In genomic region chr1:59230622-59231021, GRCh38 we compare ENCODE assay signal across 16 cellular contexts.
"Had no signal": no experiment of that assay in that cellular context is flagged by ENCODE, and none has a peak within 500 bp of the region (broad histone marks: within the 10 kb centered on the region; RNA-seq: fewer than 3 reads in every experiment).

No MANE protein-coding gene starts in this region.

- H3K27me3 ChIP-seq: right lobe of liver, upper lobe of left lung had no signal

- H3K9me3 ChIP-seq: right lobe of liver, upper lobe of left lung had no signal

- H3K4me3 ChIP-seq: right lobe of liver, upper lobe of left lung had no signal

- H3K36me3 ChIP-seq: right lobe of liver, upper lobe of left lung had no signal

- ATAC-seq: activated CD8-positive, alpha-beta T cell treated with anti-CD3 and anti-CD28 coated beads for 36 hours; left colon; natural killer cell treated with Interleukin-12 subunit alpha and Interleukin-12 subunit beta and Interleukin-15 and Interleukin-18, amount 100 ng/mL, for 72 hours; right lobe of liver; stimulated activated naive CD8-positive, alpha-beta T cell treated with anti-CD3 and anti-CD28 coated beads, Interleukin-15, Interleukin-2, amounts not matched to agents 100 U/mL and 50 U/mL, for 24 hours; T-cell had no signal

- H3K27ac ChIP-seq: right lobe of liver, upper lobe of left lung had no signal

- DNase-seq: activated CD4-positive, alpha-beta T cell treated with anti-CD3 and anti-CD28 coated beads for 4 hours; activated CD8-positive, alpha-beta memory T cell treated with anti-CD3 and anti-CD28 coated beads, Interleukin-2, amount 50 U/mL, for 4 hours; activated CD8-positive, alpha-beta T cell treated with anti-CD3 and anti-CD28 coated beads for 36 hours; central memory CD4-positive, alpha-beta T cell; cortex of kidney; effector CD8-positive, alpha-beta T cell; glutamatergic neuron; immature natural killer cell; left colon; nucleus accumbens; right lobe of liver; stimulated activated CD4-positive, alpha-beta T cell treated with anti-CD3 and anti-CD28 coated beads, Interleukin-2, amount 100 ng/mL, for 48 hours; stimulated activated naive CD8-positive, alpha-beta T cell treated with anti-CD3 and anti-CD28 coated beads, Interleukin-15, Interleukin-2, amounts not matched to agents 100 U/mL and 50 U/mL, for 24 hours; T-cell; upper lobe of left lung had no signal
